Comparison of ENCODE assay signal across 13 cellular contexts in the genomic region with DNA sequence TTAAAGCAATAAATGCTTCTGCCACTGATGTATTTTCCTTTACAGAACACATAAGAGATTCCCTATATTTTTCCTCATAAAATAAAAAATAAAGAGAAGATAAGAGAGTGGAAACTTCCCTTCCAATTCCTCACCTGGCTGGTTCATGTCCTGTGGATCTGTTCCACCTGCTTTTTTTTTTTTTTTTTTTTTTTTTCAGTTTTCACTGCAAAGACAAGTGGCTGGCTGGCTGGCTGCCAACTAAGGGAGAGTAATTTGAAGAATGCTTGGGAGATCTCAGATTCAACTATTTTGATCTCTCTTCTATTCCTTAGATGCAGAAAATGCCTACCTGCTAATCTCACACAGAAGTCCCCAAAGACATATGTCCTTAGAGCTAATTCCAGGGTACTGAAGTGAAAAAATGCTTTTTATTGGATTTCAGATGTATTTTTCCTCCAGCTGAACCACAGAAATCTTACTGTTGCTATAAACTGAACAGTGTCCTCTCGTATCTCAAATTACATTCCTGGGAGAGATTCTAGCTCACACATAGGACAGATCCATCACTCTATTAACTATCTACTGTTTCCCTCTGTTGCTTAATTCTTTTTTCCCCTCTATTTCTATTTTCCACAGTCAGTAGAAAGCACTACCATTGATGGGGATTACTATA.
A peak's percentile ranks its signal among the peaks of the same experiment; 100 is the strongest.
DNase-seq lines count a peak whose midpoint lies in the region; FAIRE-seq and TF ChIP-seq lines count a peak whose summit lies in the region.
"Had no signal": no experiment of that assay in that cellular context is flagged by ENCODE, and none has a peak within 500 bp of the region (broad histone marks: within the 10 kb centered on the region; RNA-seq: fewer than 3 reads in every experiment).

No MANE protein-coding gene starts in this region.

- H3K9me3 ChIP-seq in hepatocyte (ENCODE audit: low read depth), result no peaks in the 10 kb centered on the region
- H3K9me3 ChIP-seq in Caco-2, result no peaks in the 10 kb centered on the region

- H3K18ac ChIP-seq in mesendoderm (ENCODE audit: low read length), result no peak overlapping the region

- no peak overlapping the region for H4K5ac ChIP-seq in mesendoderm (ENCODE audit: low read length)

- H2AK5ac ChIP-seq in mesendoderm (ENCODE audit: low read length), result no peak overlapping the region

- H3K4me2 ChIP-seq in hepatocyte (no peak overlapping the region), mesendoderm (ENCODE audit: low read length) (no peak overlapping the region)

- H3K4ac ChIP-seq in mesendoderm (ENCODE audit: low read depth, low read length), result no peak overlapping the region

- TF ChIP-seq CTCF in D721Med (IDR thresholded peaks at IDR 0.05; ENCODE audit: insufficient read depth, missing control alignments) (no peak), hepatocyte (IDR thresholded peaks at IDR 0.05; ENCODE audit: poor library complexity) (no peak), Caco-2 (IDR thresholded peaks at IDR 0.05; ENCODE audit: insufficient read depth in 1 of 2, low read depth in 1 of 2, low read length in 1 of 2, severe bottlenecking in 1 of 2, unreplicated experiment in 1 of 2) (no peak)

- WGBS in hepatocyte (ENCODE audit: low lambda C conversion rate, missing lambda C conversion rate), result 39% methylated on average over 1 of the region's 1 CpG
- no CpG with 5 or more reads among the region's 1 CpG for WGBS in mesendoderm (ENCODE audit: extremely low coverage, insufficient coverage, low lambda C conversion rate)

- BruUV-seq in Caco-2 (replicated peaks; lab: Mats Ljungman, UMichigan), result no TSS peak

- H3K23ac ChIP-seq in mesendoderm (ENCODE audit: low read length), result no peak overlapping the region

- no peaks in the 10 kb centered on the region for H3K79me1 ChIP-seq in mesendoderm (ENCODE audit: low read length)

- H3K9ac ChIP-seq in mesendoderm (ENCODE audit: low read length), result no peak overlapping the region

- H3K4me1 ChIP-seq in hepatocyte (ENCODE audit: insufficient read depth) (peaks cover 21% of the 10 kb centered on the region), mesendoderm (ENCODE audit: control insufficient read depth, low read depth, low read length) (no peaks in the 10 kb centered on the region), Caco-2 (peaks cover 26% of the 10 kb centered on the region)

- no peaks in the 10 kb centered on the region for H3K9me3 Mint-ChIP-seq in Caco-2 (ENCODE audit: unreplicated experiment)

- intact Hi-C loops in Caco-2 (cut with micrococcal nuclease; ENCODE audit: unreplicated experiment), result no loop called here

- no peaks in the 10 kb centered on the region for H3K9me2 ChIP-seq in hepatocyte (replicated peaks; ENCODE audit: insufficient read depth)

- H3K4me3 ChIP-seq in hepatocyte (no peak overlapping the region), mesendoderm (ENCODE audit: low read length) (no peak overlapping the region), Caco-2 (ENCODE audit: low read depth, low read length) (no peak overlapping the region)

- H3K4me3 Mint-ChIP-seq in Caco-2 (ENCODE audit: unreplicated experiment), result no peak overlapping the region
- H3K4me3 Mint-ChIP-seq: activated naive CD8-positive, alpha-beta T cell; naive thymus-derived CD4-positive, alpha-beta T cell had no signal

- no peak overlapping the region for H2BK15ac ChIP-seq in mesendoderm (replicated peaks; ENCODE audit: low read depth)

- H2BK120ac ChIP-seq in mesendoderm (ENCODE audit: low read depth, low read length), result no peak overlapping the region

- no peak overlapping the region for H3K56ac ChIP-seq in mesendoderm (ENCODE audit: low read length)

- no peaks in the 10 kb centered on the region for H4K20me1 ChIP-seq in hepatocyte (ENCODE audit: insufficient read depth, poor library complexity, severe bottlenecking)

- FAIRE-seq in D721Med (lab: Jason Lieb, UNC), result peak; percentile 46
- FAIRE-seq: GM12892 had no signal

- H3K4me1 Mint-ChIP-seq in Caco-2 (ENCODE audit: low read depth, unreplicated experiment), result peaks cover 19% of the 10 kb centered on the region

- H3K36me3 ChIP-seq in hepatocyte (replicated peaks; ENCODE audit: insufficient read depth, low read depth) (no peaks in the 10 kb centered on the region), mesendoderm (ENCODE audit: control insufficient read depth, insufficient read depth, low read length) (no peaks in the 10 kb centered on the region), Caco-2 (ENCODE audit: control insufficient read depth, insufficient read depth, low read length) (no peaks in the 10 kb centered on the region)

- no peak overlapping the region for H2BK5ac ChIP-seq in mesendoderm (ENCODE audit: low read length)

- H3K27ac Mint-ChIP-seq in Caco-2 (ENCODE audit: unreplicated experiment), result no peak overlapping the region
- H3K27ac Mint-ChIP-seq: activated naive CD8-positive, alpha-beta T cell; naive thymus-derived CD4-positive, alpha-beta T cell had no signal

- DNase-seq in D721Med (ENCODE audit: insufficient read length, low spot score) (no peak), NCI-H1092 (lab: John Stamatoyannopoulos, UW) (peak; percentile 66), OCI-M1 (lab: John Stamatoyannopoulos, UW) (peak; percentile 5), hepatocyte (ENCODE audit: low spot score) (peak; percentile 67), mesendoderm (no peak), Caco-2 (no peak), mucosa of gallbladder (ENCODE audit: low spot score) (no peak)
- no peak for DNase-seq in activated CD8-positive, alpha-beta memory T cell treated with anti-CD3 and anti-CD28 coated beads, Interleukin-2, amount 50 U/mL, for 4 hours
- DNase-seq: activated CD4-positive, alpha-beta T cell treated with anti-CD3 and anti-CD28 coated beads for 48 hours had no signal

- H3K36me3 Mint-ChIP-seq in Caco-2 (ENCODE audit: insufficient read depth, unreplicated experiment), result peaks cover 3% of the 10 kb centered on the region
- H3K36me3 Mint-ChIP-seq: naive thymus-derived CD4-positive, alpha-beta T cell had no signal

- no peak overlapping the region for H4K8ac ChIP-seq in mesendoderm (ENCODE audit: low read depth, low read length)

- H2AFZ ChIP-seq in hepatocyte, result no peak overlapping the region

- no peaks in the 10 kb centered on the region for H3K27me3 ChIP-seq in hepatocyte
- H3K27me3 ChIP-seq in mesendoderm (ENCODE audit: insufficient read depth, low read length, poor library complexity), result no peaks in the 10 kb centered on the region
- no peaks in the 10 kb centered on the region for H3K27me3 ChIP-seq in Caco-2 (replicated peaks; ENCODE audit: control insufficient read depth, insufficient read depth, low read length)

- H3K27me3 Mint-ChIP-seq in Caco-2 (ENCODE audit: insufficient read depth, unreplicated experiment), result no peaks in the 10 kb centered on the region
- H3K27me3 Mint-ChIP-seq: activated naive CD8-positive, alpha-beta T cell had no signal

- H3K79me2 ChIP-seq in hepatocyte (no peaks in the 10 kb centered on the region), mesendoderm (ENCODE audit: control insufficient read depth, insufficient read depth, low read length) (no peaks in the 10 kb centered on the region)

- CTCF ChIA-PET in Caco-2 (lab: Charles Lee), result no interaction called here

- H3K27ac ChIP-seq in hepatocyte (peak overlapping the region; percentile 17), mesendoderm (ENCODE audit: low read depth, low read length) (no peak overlapping the region)
- H3K27ac ChIP-seq: RWPE1 had no signal

- POLR2A ChIA-PET in Caco-2 (lab: Charles Lee), result no interaction called here

Comparison
In these comparisons a context has a peak if more than half of its experiments do, and no peak if none do; other contexts are left out.
1. DNase-seq: peak in NCI-H1092 (single experiment), OCI-M1 (single experiment) and hepatocyte (single experiment); none in D721Med (single experiment), mesendoderm (single experiment), Caco-2 (0 of 2), mucosa of gallbladder (single experiment) and activated CD8-positive, alpha-beta memory T cell treated with anti-CD3 and anti-CD28 coated beads, Interleukin-2, amount 50 U/mL, for 4 hours (single experiment).